ENCODE assay signal across 11 cellular contexts in genomic region chr20:63027425-63028389, GRCh38. TPM values are rescaled to one million over a fixed set of nuclear protein-coding genes. Genes with fewer than 3 reads are reported as not detected.
DNase-seq lines count a peak whose midpoint lies in the region; ATAC-seq lines count a peak whose summit lies in the region.
"Had no signal": no experiment of that assay in that cellular context is flagged by ENCODE, and none has a peak within 500 bp of the region (broad histone marks: within the 10 kb centered on the region; RNA-seq: fewer than 3 reads in every experiment).

No MANE protein-coding gene starts in this region.

- H3K36me3 Mint-ChIP-seq in activated naive CD8-positive, alpha-beta T cell treated with anti-CD3 and anti-CD28 coated beads, Interleukin-2, amount 50 U/mL, for 24 hours (ENCODE audit: low read depth): no peaks in the 10 kb centered on the region
- H3K36me3 Mint-ChIP-seq in T-helper 2 cell treated with Interferon-gamma antibody and Interleukin-4, amounts not matched to agents 5 μg/mL and 100 μg/mL, for 36 hours (ENCODE audit: low read depth): no peaks in the 10 kb centered on the region

- peaks cover 2% of the 10 kb centered on the region for H3K4me1 Mint-ChIP-seq in activated naive CD8-positive, alpha-beta T cell treated with anti-CD3 and anti-CD28 coated beads, Interleukin-2, amount 50 U/mL, for 24 hours
- peaks cover 2% of the 10 kb centered on the region for H3K4me1 Mint-ChIP-seq in T-helper 2 cell treated with Interferon-gamma antibody and Interleukin-4, amounts not matched to agents 5 μg/mL and 100 μg/mL, for 36 hours (ENCODE audit: low read depth)

- H3K9me3 Mint-ChIP-seq in activated naive CD8-positive, alpha-beta T cell treated with anti-CD3 and anti-CD28 coated beads, Interleukin-2, amount 50 U/mL, for 24 hours: no peaks in the 10 kb centered on the region
- no peaks in the 10 kb centered on the region for H3K9me3 Mint-ChIP-seq in T-helper 2 cell treated with Interferon-gamma antibody and Interleukin-4, amounts not matched to agents 5 μg/mL and 100 μg/mL, for 36 hours
- H3K9me3 Mint-ChIP-seq: dendritic cell treated with granulocyte-macrophage colony-stimulating factor and Interleukin-4, amounts not matched to agents 40 ng/mL and 50 ng/mL, for 4 days had no signal

- H3K4me3 Mint-ChIP-seq in activated naive CD8-positive, alpha-beta T cell treated with anti-CD3 and anti-CD28 coated beads, Interleukin-2, amount 50 U/mL, for 24 hours: no peak overlapping the region
- H3K4me3 Mint-ChIP-seq in T-helper 2 cell treated with Interferon-gamma antibody and Interleukin-4, amounts not matched to agents 5 μg/mL and 100 μg/mL, for 36 hours: no peak overlapping the region
- H3K4me3 Mint-ChIP-seq: dendritic cell treated with granulocyte-macrophage colony-stimulating factor and Interleukin-4, amounts not matched to agents 40 ng/mL and 50 ng/mL, for 4 days had no signal

- H3K27ac Mint-ChIP-seq in activated naive CD8-positive, alpha-beta T cell treated with anti-CD3 and anti-CD28 coated beads, Interleukin-2, amount 50 U/mL, for 24 hours: no peak overlapping the region
- H3K27ac Mint-ChIP-seq in T-helper 2 cell treated with Interferon-gamma antibody and Interleukin-4, amounts not matched to agents 5 μg/mL and 100 μg/mL, for 36 hours: no peak overlapping the region
- H3K27ac Mint-ChIP-seq: dendritic cell treated with granulocyte-macrophage colony-stimulating factor and Interleukin-4, amounts not matched to agents 40 ng/mL and 50 ng/mL, for 4 days had no signal

- DNase-seq in NOMO-1 treated with DMSO at 0.1 percent for 48 hours (lab: John Stamatoyannopoulos, UW; ENCODE audit: unreplicated experiment): peak; percentile 17
- no peak for DNase-seq in NOMO-1 treated with dmso at 0.1 percent for 144 hours (lab: John Stamatoyannopoulos, UW; ENCODE audit: unreplicated experiment)
- DNase-seq in HT-29 (ENCODE audit: low spot score): peak; percentile 68
- DNase-seq in activated naive CD8-positive, alpha-beta T cell treated with anti-CD3 and anti-CD28 coated beads, Interleukin-2, amount 50 U/mL, for 24 hours: peak; percentile 17
- peak; percentile 15 for DNase-seq in putamen (ENCODE audit: low spot score)
- DNase-seq in T-helper 2 cell treated with Interferon-gamma antibody and Interleukin-4, amounts not matched to agents 5 μg/mL and 100 μg/mL, for 36 hours (ENCODE audit: low spot score): no peak
- no peak for DNase-seq in NCI-H446 (lab: John Stamatoyannopoulos, UW)
- DNase-seq: NCI-H226 had no signal

- H3K27me3 Mint-ChIP-seq in activated naive CD8-positive, alpha-beta T cell treated with anti-CD3 and anti-CD28 coated beads, Interleukin-2, amount 50 U/mL, for 24 hours: peaks cover 15% of the 10 kb centered on the region
- H3K27me3 Mint-ChIP-seq in T-helper 2 cell treated with Interferon-gamma antibody and Interleukin-4, amounts not matched to agents 5 μg/mL and 100 μg/mL, for 36 hours (ENCODE audit: low read depth): peaks cover 14% of the 10 kb centered on the region

- ATAC-seq in activated naive CD8-positive, alpha-beta T cell treated with anti-CD3 and anti-CD28 coated beads, Interleukin-2, amount 50 U/mL, for 24 hours: no peak
- no peak for ATAC-seq in HG02970 (IDR thresholded peaks at IDR 0.05; ENCODE audit: low FRiP score, unreplicated experiment)

RNA-seq across cellular contexts. Expression of gene BHLHE23, which starts 20.9 kb away (rescaled TPM):
- not detected in 2 replicates for total RNA-seq in HT-29 (2014; rRNA removed; shearing (Covaris generic))
- total RNA-seq: liver had no signal

Comparison
In these comparisons a context has a peak if more than half of its experiments do, and no peak if none do; other contexts are left out.
1. DNase-seq: peak in NOMO-1 treated with DMSO at 0.1 percent for 48 hours (single experiment), HT-29 (single experiment), activated naive CD8-positive, alpha-beta T cell treated with anti-CD3 and anti-CD28 coated beads, Interleukin-2, amount 50 U/mL, for 24 hours (single experiment) and putamen (single experiment); none in NOMO-1 treated with dmso at 0.1 percent for 144 hours (single experiment), T-helper 2 cell treated with Interferon-gamma antibody and Interleukin-4, amounts not matched to agents 5 μg/mL and 100 μg/mL, for 36 hours (single experiment) and NCI-H446 (0 of 2).